In genomic region chr7:28490831-28491230, GRCh38 we compare ENCODE assay signal across 1 cellular context.
TF ChIP-seq lines count a peak whose summit lies in the region.

No MANE protein-coding gene starts in this region.

TF ChIP-seq in H1, 55 proteins besides CTCF, POLR2A, EP300 and RAD21:
- peak; percentile 66; the same call in 1 of the 2 replicates for TF ChIP-seq EGR1 (IDR thresholded peaks at IDR 0.05; ENCODE audit: borderline replicate concordance, low read depth, low read length)
- TF ChIP-seq TEAD4 (IDR thresholded peaks at IDR 0.05; ENCODE audit: low read depth, low read length), result no peak
